12 cellular contexts compared by ENCODE assay signal in the genomic region with DNA sequence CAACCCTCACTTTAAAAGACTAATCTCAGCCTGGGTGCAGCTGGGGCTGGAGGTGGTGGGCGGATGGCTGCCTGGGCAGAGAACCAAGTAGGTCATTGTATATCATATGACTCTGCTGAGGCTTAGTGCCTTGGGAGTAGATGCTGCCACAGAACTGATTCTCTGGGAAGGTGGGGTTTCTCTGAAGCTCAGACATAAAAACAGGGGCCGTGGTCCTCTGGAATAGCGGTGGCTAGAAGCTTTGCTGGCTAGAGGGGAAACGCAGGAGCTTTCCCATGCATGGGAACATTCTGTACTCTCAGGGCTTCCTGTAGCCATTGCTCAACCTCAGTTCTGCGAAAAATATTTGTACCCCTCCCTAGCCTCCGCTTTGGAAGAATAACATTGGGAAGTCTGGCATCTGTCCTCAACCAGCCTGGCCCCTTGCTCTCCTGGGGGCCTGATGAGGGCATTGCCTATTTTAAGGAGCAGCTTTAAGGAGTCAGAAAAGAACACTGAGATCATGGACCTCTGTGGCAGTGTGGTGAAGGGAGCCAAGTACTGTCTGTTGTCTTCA. TPM values are rescaled to one million over a fixed set of nuclear protein-coding genes. Genes with fewer than 3 reads are reported as not detected.
DNase-seq lines count a peak whose midpoint lies in the region; ATAC-seq and TF ChIP-seq lines count a peak whose summit lies in the region.
"Had no signal": no experiment of that assay in that cellular context is flagged by ENCODE, and none has a peak within 500 bp of the region (broad histone marks: within the 10 kb centered on the region; RNA-seq: fewer than 3 reads in every experiment).

No MANE protein-coding gene starts in this region.

- H2AK5ac ChIP-seq in IMR-90 (ENCODE audit: low read depth, low read length) (no peak overlapping the region), neuronal stem cell (ENCODE audit: low read depth, low read length) (no peak overlapping the region)

- no peak overlapping the region for H3K27ac Mint-ChIP-seq in effector memory CD8-positive, alpha-beta T cell
- H3K27ac Mint-ChIP-seq in T-helper 2 cell treated with Interferon-gamma antibody and Interleukin-4, amounts not matched to agents 5 μg/mL and 100 μg/mL, for 36 hours = no peak overlapping the region
- H3K27ac Mint-ChIP-seq: memory B cell had no signal

- WGBS in IMR-90 (ENCODE audit: extremely low coverage in 2 of 2, insufficient read length in 1 of 2), 2 experiments = 100% methylated on average over 1 of the region's 6 CpGs; no CpG with 5 or more reads in 1 of the 2 experiments
- no CpG with 5 or more reads among the region's 6 CpGs for WGBS in neuronal stem cell (ENCODE audit: extremely low coverage in 2 of 2, insufficient read length in 2 of 2, insufficient replicate concordance in 1 of 2), 2 donors

- POLR2A ChIA-PET in IMR-90 (lab: Charles Lee; ENCODE audit: unreplicated experiment) = no interaction called here

- H3K4me3 ChIP-seq in IMR-90 (ENCODE audit: insufficient read depth, low read depth, low read length) (no peak overlapping the region), mucosa of descending colon (no peak overlapping the region), neuronal stem cell (ENCODE audit: low read length in 2 of 2) (no peak overlapping the region)
- H3K4me3 ChIP-seq: cardiac muscle cell had no signal

- H3K4me2 ChIP-seq in IMR-90 (ENCODE audit: low read depth, low read length) (peak overlapping the region; percentile 4; the same call in 1 of the 2 replicates), neuronal stem cell (ENCODE audit: insufficient read depth, low read length, poor library complexity, severe bottlenecking) (no peak overlapping the region)

- H3K18ac ChIP-seq in IMR-90 (ENCODE audit: low read depth, low read length) = no peak overlapping the region; the same call in 1 of the 2 replicates
- no peak overlapping the region for H3K18ac ChIP-seq in neuronal stem cell (ENCODE audit: low read length)

- no peaks in the 10 kb centered on the region for H3K36me3 Mint-ChIP-seq in effector memory CD8-positive, alpha-beta T cell (ENCODE audit: insufficient read depth)
- no peaks in the 10 kb centered on the region for H3K36me3 Mint-ChIP-seq in T-helper 2 cell treated with Interferon-gamma antibody and Interleukin-4, amounts not matched to agents 5 μg/mL and 100 μg/mL, for 36 hours (ENCODE audit: low read depth)
- H3K36me3 Mint-ChIP-seq: memory B cell had no signal

- H4K5ac ChIP-seq in IMR-90 (ENCODE audit: low read depth, low read length) = no peak overlapping the region; the same call in 1 of the 2 replicates

- no peak overlapping the region for H3K23ac ChIP-seq in IMR-90 (ENCODE audit: low read depth, low read length)
- no peak overlapping the region for H3K23ac ChIP-seq in neuronal stem cell (ENCODE audit: low read depth, low read length, poor library complexity)

- H3K4me1 ChIP-seq in IMR-90 (ENCODE audit: control insufficient read depth, insufficient read depth, low read length) (peaks cover 4% of the 10 kb centered on the region), mucosa of descending colon (ENCODE audit: low read depth) (no peaks in the 10 kb centered on the region), neuronal stem cell (ENCODE audit: control insufficient read depth in 2 of 2, insufficient read depth in 1 of 2, low read depth in 1 of 2, low read length in 2 of 2) (no peaks in the 10 kb centered on the region)

- H3K14ac ChIP-seq in IMR-90 (replicated peaks; ENCODE audit: low read depth, low read length) (no peak overlapping the region), neuronal stem cell (ENCODE audit: low read length) (no peak overlapping the region)

- H3K9me3 ChIP-seq in IMR-90 (ENCODE audit: control insufficient read depth, insufficient read depth, low read length) = no peaks in the 10 kb centered on the region
- no peaks in the 10 kb centered on the region for H3K9me3 ChIP-seq in mucosa of descending colon
- H3K9me3 ChIP-seq in neuronal stem cell (replicated peaks in 1 of 2; ENCODE audit: control insufficient read depth in 2 of 2, insufficient read depth in 1 of 2, low read depth in 1 of 2, low read length in 2 of 2) = no peaks in the 10 kb centered on the region

- H4K20me1 ChIP-seq in IMR-90 (ENCODE audit: insufficient read depth, low read length) = no peaks in the 10 kb centered on the region

- no peaks in the 10 kb centered on the region for H3K79me1 ChIP-seq in IMR-90 (ENCODE audit: low read depth in 1 of 2, low read length in 2 of 2)
- no peaks in the 10 kb centered on the region for H3K79me1 ChIP-seq in neuronal stem cell (ENCODE audit: low read depth, low read length)

- H3K9ac ChIP-seq in IMR-90 (ENCODE audit: low read depth, low read length) (no peak overlapping the region), neuronal stem cell (ENCODE audit: low read depth, low read length, poor library complexity) (no peak overlapping the region)

- no peaks in the 10 kb centered on the region for H3K4me1 Mint-ChIP-seq in effector memory CD8-positive, alpha-beta T cell (ENCODE audit: low read depth in 2 of 2)
- H3K4me1 Mint-ChIP-seq in T-helper 2 cell treated with Interferon-gamma antibody and Interleukin-4, amounts not matched to agents 5 μg/mL and 100 μg/mL, for 36 hours (ENCODE audit: low read depth) = no peaks in the 10 kb centered on the region
- H3K4me1 Mint-ChIP-seq: memory B cell had no signal

- H3K56ac ChIP-seq in IMR-90 (ENCODE audit: extremely low read depth, insufficient read depth, low read length) = no peak overlapping the region

- no peaks in the 10 kb centered on the region for H3K9me1 ChIP-seq in IMR-90 (ENCODE audit: insufficient read depth, low read length)

- H2BK5ac ChIP-seq in IMR-90 (ENCODE audit: low read depth, low read length, poor library complexity, severe bottlenecking) (no peak overlapping the region), neuronal stem cell (ENCODE audit: low read length) (no peak overlapping the region)

- H2BK120ac ChIP-seq in IMR-90 (ENCODE audit: low read depth, low read length) = no peak overlapping the region
- no peak overlapping the region for H2BK120ac ChIP-seq in neuronal stem cell (ENCODE audit: low read depth, low read length)

- intact Hi-C loops in IMR-90 (cut with micrococcal nuclease) (no loop called here), mucosa of descending colon (cut with DNase I, micrococcal nuclease) (no loop called here)

- BruUV-seq in IMR-90 (replicated peaks; lab: Mats Ljungman, UMichigan) = no TSS peak

- peaks cover 6 to 38% of the 10 kb centered on the region in 2 donors for H3K27me3 Mint-ChIP-seq in effector memory CD8-positive, alpha-beta T cell
- peaks cover 3% of the 10 kb centered on the region for H3K27me3 Mint-ChIP-seq in T-helper 2 cell treated with Interferon-gamma antibody and Interleukin-4, amounts not matched to agents 5 μg/mL and 100 μg/mL, for 36 hours (ENCODE audit: low read depth)

- no peak overlapping the region for H2BK20ac ChIP-seq in IMR-90 (ENCODE audit: low read depth, low read length)

- H3K27ac ChIP-seq in IMR-90 (ENCODE audit: insufficient read depth, low read length) = peak overlapping the region; percentile 2; the same call in 1 of the 2 replicates
- H3K27ac ChIP-seq in temporal lobe (ENCODE audit: low read depth, low read length) = peak overlapping the region; percentile 45
- no peak overlapping the region for H3K27ac ChIP-seq in neuronal stem cell (replicated peaks; ENCODE audit: low read length)
- H3K27ac ChIP-seq: cardiac muscle cell had no signal

- ATAC-seq in IMR-90 (ENCODE audit: low read depth) (peak; percentile 87), mucosa of descending colon (peak; percentile 45)
- ATAC-seq in effector memory CD8-positive, alpha-beta T cell (replicated peaks) = no peak

- H3K9me3 Mint-ChIP-seq in effector memory CD8-positive, alpha-beta T cell = no peaks in the 10 kb centered on the region
- no peaks in the 10 kb centered on the region for H3K9me3 Mint-ChIP-seq in T-helper 2 cell treated with Interferon-gamma antibody and Interleukin-4, amounts not matched to agents 5 μg/mL and 100 μg/mL, for 36 hours
- H3K9me3 Mint-ChIP-seq: memory B cell had no signal

- H4K91ac ChIP-seq in IMR-90 (ENCODE audit: insufficient read depth, low read depth, low read length) (no peak overlapping the region), neuronal stem cell (ENCODE audit: low read depth, low read length, poor library complexity) (no peak overlapping the region)

- no peak overlapping the region for H2BK15ac ChIP-seq in IMR-90 (ENCODE audit: low read depth, low read length)
- H2BK15ac ChIP-seq in neuronal stem cell (ENCODE audit: low read length) = no peak overlapping the region

- peak; percentile 6; the same call in 1 of the 2 replicates for TF ChIP-seq RAD21 in IMR-90 (IDR thresholded peaks at IDR 0.05; ENCODE audit: low read length)

- peak overlapping the region; percentile 13 for H2AK9ac ChIP-seq in IMR-90 (replicated peaks; ENCODE audit: low read depth, low read length, poor library complexity)

- H3K4ac ChIP-seq in IMR-90 (ENCODE audit: low read depth, low read length) (no peak overlapping the region; the same call in 1 of the 2 replicates), neuronal stem cell (ENCODE audit: low read length) (no peak overlapping the region)

- no peak overlapping the region for H4K8ac ChIP-seq in IMR-90 (ENCODE audit: low read depth in 2 of 2, low read length in 2 of 2)
- no peak overlapping the region for H4K8ac ChIP-seq in neuronal stem cell (ENCODE audit: low read depth, low read length)

- no peak for TF ChIP-seq POLR2A in IMR-90 (IDR thresholded peaks at IDR 0.05; ENCODE audit: low read depth, low read length)

- in situ Hi-C loops in IMR-90 (cut with MboI; ENCODE audit: low sequenced_read_pairs) = loop anchor here (25.0 kb wide), 1 partner anchor 743 kb away; no protein-coding TSS in a partner anchor

- CTCF ChIA-PET in IMR-90 (lab: Yijun Ruan, JAX) = interaction anchor here (0.7 to 3.2 kb wide), 4 partner anchors 9 to 286 kb away, joined by 3 to 25 read pairs (median 4); no protein-coding TSS in a partner anchor

- no peak overlapping the region for H3K4me3 Mint-ChIP-seq in effector memory CD8-positive, alpha-beta T cell
- no peak overlapping the region for H3K4me3 Mint-ChIP-seq in T-helper 2 cell treated with Interferon-gamma antibody and Interleukin-4, amounts not matched to agents 5 μg/mL and 100 μg/mL, for 36 hours
- H3K4me3 Mint-ChIP-seq: memory B cell had no signal

- H3K27me3 ChIP-seq in IMR-90 (ENCODE audit: control insufficient read depth, insufficient read depth, low read length) (peaks cover 5% of the 10 kb centered on the region; the same call in 1 of the 2 replicates), neuronal stem cell (ENCODE audit: control insufficient read depth in 3 of 3, insufficient read depth in 3 of 3, low read depth in 1 of 3, low read length in 3 of 3) (no peaks in the 10 kb centered on the region)
- H3K27me3 ChIP-seq: cardiac muscle cell had no signal

- peak overlapping the region; percentile 36 for H2AFZ ChIP-seq in IMR-90 (replicated peaks; ENCODE audit: low read length, poor library complexity)
- no peak overlapping the region for H2AFZ ChIP-seq in neuronal stem cell (ENCODE audit: low read length)

- dilution Hi-C loops in IMR-90 (cut with HindIII; ENCODE audit: low sequenced_read_pairs, unreplicated experiment) = no loop called here

- peak; percentile 81 for DNase-seq in IMR-90
- peak; percentile 36 for DNase-seq in epidermal melanocyte (ENCODE audit: insufficient read length, low spot score)
- DNase-seq in mucosa of descending colon = no peak
- DNase-seq in NCI-H2107 (lab: John Stamatoyannopoulos, UW) = no peak
- no peak for DNase-seq in effector memory CD8-positive, alpha-beta T cell
- no peak for DNase-seq in T-helper 2 cell treated with Interferon-gamma antibody and Interleukin-4, amounts not matched to agents 5 μg/mL and 100 μg/mL, for 36 hours (ENCODE audit: low spot score)
- DNase-seq in neuronal stem cell (ENCODE audit: low spot score) = no peak
- DNase-seq: activated CD4-positive, alpha-beta T cell treated with anti-CD3 and anti-CD28 coated beads for 4 hours; Kasumi-1 had no signal

- H2BK12ac ChIP-seq in neuronal stem cell (ENCODE audit: low read length) = no peak overlapping the region

- H3K36me3 ChIP-seq in IMR-90 (ENCODE audit: control insufficient read depth, insufficient read depth, low read length) (no peaks in the 10 kb centered on the region), mucosa of descending colon (ENCODE audit: low read depth) (no peaks in the 10 kb centered on the region), neuronal stem cell (replicated peaks in 1 of 2; ENCODE audit: control insufficient read depth in 2 of 2, insufficient read depth in 2 of 2, low read length in 2 of 2) (no peaks in the 10 kb centered on the region)
- H3K36me3 ChIP-seq: cardiac muscle cell had no signal

- TF ChIP-seq CTCF in IMR-90 (conservative IDR thresholded peaks at IDR 0.05; ENCODE audit: low read depth, low read length) (no peak), mucosa of descending colon (IDR thresholded peaks at IDR 0.05) (no peak)

RNA-seq across cellular contexts. Expression of a gene that starts 14.7 kb away (rescaled TPM):
- total RNA-seq in IMR-90 (2012; rRNA removed) (0.54 and 0.56 TPM in 2 replicates), mucosa of descending colon (1 to 10 TPM; 1.2 to 8.7 (median 3.6) TPM), temporal lobe (3.4 TPM)
- polyA plus RNA-seq in IMR-90 (2012; rRNA removed) = 0.39 and 0.40 TPM in 2 replicates
- 0.57 and 0.80 TPM in 2 replicates for polyA plus RNA-seq in IMR-90 (2012; cell fraction: cytosol; rRNA removed)
- polyA plus RNA-seq in IMR-90 (2012; cell fraction: nucleus; rRNA removed; ENCODE audit: low replicate concordance) = 0.13 and 0.16 TPM in 2 replicates
- polyA plus RNA-seq in neuronal stem cell (2013, experiment 1 of 2) = not detected
- not detected for polyA plus RNA-seq in neuronal stem cell (2013, experiment 2 of 2)
- total RNA-seq: cardiac muscle cell had no signal

Comparison
In these comparisons a context has a peak if more than half of its experiments do, and no peak if none do; other contexts are left out.
1. DNase-seq: peak in IMR-90 (single experiment) and epidermal melanocyte (single experiment); none in mucosa of descending colon (0 of 3), NCI-H2107 (single experiment), effector memory CD8-positive, alpha-beta T cell (0 of 3), T-helper 2 cell treated with Interferon-gamma antibody and Interleukin-4, amounts not matched to agents 5 μg/mL and 100 μg/mL, for 36 hours (single experiment) and neuronal stem cell (single experiment).